In the genomic region with DNA sequence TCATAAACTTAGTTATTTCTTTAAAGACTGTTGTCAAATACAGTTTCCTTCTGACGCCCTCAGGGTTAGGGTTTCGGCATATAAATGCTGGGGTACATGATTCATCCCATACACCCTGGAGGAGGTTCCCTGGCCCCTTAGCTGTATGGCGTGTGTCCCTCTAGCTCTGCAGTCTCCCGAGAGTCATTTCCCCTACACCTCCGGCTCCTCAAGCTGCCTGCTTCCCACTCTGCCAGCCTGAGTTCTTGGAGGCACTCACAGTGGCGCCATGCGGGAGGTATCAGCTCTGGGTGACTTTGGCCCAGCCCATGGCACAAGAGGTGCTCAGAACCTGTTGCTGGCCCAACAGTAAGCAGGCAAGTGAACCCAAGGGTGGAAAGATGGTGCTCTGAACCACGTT, we compare ENCODE assay signal across 13 cellular contexts.
A peak's percentile ranks its signal among the peaks of the same experiment; 100 is the strongest.
DNase-seq lines count a peak whose midpoint lies in the region; TF ChIP-seq lines count a peak whose summit lies in the region.
"Had no signal": no experiment of that assay in that cellular context is flagged by ENCODE, and none has a peak within 500 bp of the region (broad histone marks: within the 10 kb centered on the region; RNA-seq: fewer than 3 reads in every experiment).

No MANE protein-coding gene starts in this region.

- no peak overlapping the region for H2BK120ac ChIP-seq in neuronal stem cell (ENCODE audit: low read depth, low read length)

- no peaks in the 10 kb centered on the region for H3K36me3 ChIP-seq in neuronal stem cell (replicated peaks in 1 of 2; ENCODE audit: control insufficient read depth in 2 of 2, insufficient read depth in 2 of 2, low read length in 2 of 2)
- H3K36me3 ChIP-seq: BLaER1 treated with 17β-estradiol and CSF1 and Interleukin-3, amounts not matched to agents 10 nM and 100 nM had no signal

- no CpG with 5 or more reads among the region's 8 CpGs for WGBS in neuronal stem cell (ENCODE audit: extremely low coverage in 2 of 2, insufficient read length in 2 of 2, insufficient replicate concordance in 1 of 2), 2 donors

- CTCF ChIA-PET in activated naive CD4-positive, alpha-beta T cell treated with anti-CD3 and anti-CD28 coated beads, Interleukin-2, amount 10 ng/mL, durations not matched to agents 7 days and 5 days (lab: Charles Lee) = no interaction called here

- peak overlapping the region; percentile 46 for H3K18ac ChIP-seq in neuronal stem cell (ENCODE audit: low read length)

- peaks cover 4% of the 10 kb centered on the region for H3K4me1 Mint-ChIP-seq in activated naive CD4-positive, alpha-beta T cell treated with anti-CD3 and anti-CD28 coated beads, Interleukin-2, amount 50 U/mL, for 24 hours
- H3K4me1 Mint-ChIP-seq in activated naive CD4-positive, alpha-beta T cell treated with anti-CD3 and anti-CD28 coated beads, Interleukin-2, amount 10 ng/mL, durations not matched to agents 7 days and 5 days = peaks cover 8% of the 10 kb centered on the region
- peaks cover 10% of the 10 kb centered on the region for H3K4me1 Mint-ChIP-seq in activated T-cell treated with anti-CD3 and anti-CD28 coated beads, Interleukin-2, amount 50 U/mL, for 24 hours (ENCODE audit: low read depth)
- H3K4me1 Mint-ChIP-seq: B cell, GM23338 had no signal

- H3K4me3 Mint-ChIP-seq in activated naive CD4-positive, alpha-beta T cell treated with anti-CD3 and anti-CD28 coated beads, Interleukin-2, amount 50 U/mL, for 24 hours = no peak overlapping the region
- H3K4me3 Mint-ChIP-seq in activated naive CD4-positive, alpha-beta T cell treated with anti-CD3 and anti-CD28 coated beads, Interleukin-2, amount 10 ng/mL, durations not matched to agents 7 days and 5 days = no peak overlapping the region
- no peak overlapping the region for H3K4me3 Mint-ChIP-seq in activated T-cell treated with anti-CD3 and anti-CD28 coated beads, Interleukin-2, amount 50 U/mL, for 24 hours
- H3K4me3 Mint-ChIP-seq: B cell; CD8-positive, alpha-beta T cell; GM23338 had no signal

- H2AK5ac ChIP-seq in neuronal stem cell (ENCODE audit: low read depth, low read length) = no peak overlapping the region

- no peak overlapping the region for H2AFZ ChIP-seq in neuronal stem cell (ENCODE audit: low read length)
- H2AFZ ChIP-seq: GM23338 had no signal

- no peak overlapping the region for H4K91ac ChIP-seq in neuronal stem cell (ENCODE audit: low read depth, low read length, poor library complexity)

- no peak overlapping the region for H2BK5ac ChIP-seq in neuronal stem cell (ENCODE audit: low read length)

- H3K9me3 ChIP-seq in neuronal stem cell (replicated peaks in 1 of 2; ENCODE audit: control insufficient read depth in 2 of 2, insufficient read depth in 1 of 2, low read depth in 1 of 2, low read length in 2 of 2) = no peaks in the 10 kb centered on the region
- H3K9me3 ChIP-seq: BLaER1 treated with 17β-estradiol and CSF1 and Interleukin-3, amounts not matched to agents 10 nM and 100 nM had no signal

- TF ChIP-seq CTCF in GM13977 (IDR thresholded peaks at IDR 0.05; ENCODE audit: extremely low read depth, insufficient read depth, missing control alignments) = no peak

- no peaks in the 10 kb centered on the region for H3K36me3 Mint-ChIP-seq in activated naive CD4-positive, alpha-beta T cell treated with anti-CD3 and anti-CD28 coated beads, Interleukin-2, amount 50 U/mL, for 24 hours
- no peaks in the 10 kb centered on the region for H3K36me3 Mint-ChIP-seq in activated naive CD4-positive, alpha-beta T cell treated with anti-CD3 and anti-CD28 coated beads, Interleukin-2, amount 10 ng/mL, durations not matched to agents 7 days and 5 days
- no peaks in the 10 kb centered on the region for H3K36me3 Mint-ChIP-seq in activated T-cell treated with anti-CD3 and anti-CD28 coated beads, Interleukin-2, amount 50 U/mL, for 24 hours (ENCODE audit: low read depth)
- H3K36me3 Mint-ChIP-seq: CD8-positive, alpha-beta T cell had no signal

- no peaks in the 10 kb centered on the region for H3K27me3 Mint-ChIP-seq in activated naive CD4-positive, alpha-beta T cell treated with anti-CD3 and anti-CD28 coated beads, Interleukin-2, amount 50 U/mL, for 24 hours
- H3K27me3 Mint-ChIP-seq in activated naive CD4-positive, alpha-beta T cell treated with anti-CD3 and anti-CD28 coated beads, Interleukin-2, amount 10 ng/mL, durations not matched to agents 7 days and 5 days = peaks cover 12% of the 10 kb centered on the region
- H3K27me3 Mint-ChIP-seq in activated T-cell treated with anti-CD3 and anti-CD28 coated beads, Interleukin-2, amount 50 U/mL, for 24 hours = no peaks in the 10 kb centered on the region

- no peaks in the 10 kb centered on the region for H3K9me3 Mint-ChIP-seq in activated naive CD4-positive, alpha-beta T cell treated with anti-CD3 and anti-CD28 coated beads, Interleukin-2, amount 50 U/mL, for 24 hours
- no peaks in the 10 kb centered on the region for H3K9me3 Mint-ChIP-seq in activated naive CD4-positive, alpha-beta T cell treated with anti-CD3 and anti-CD28 coated beads, Interleukin-2, amount 10 ng/mL, durations not matched to agents 7 days and 5 days
- no peaks in the 10 kb centered on the region for H3K9me3 Mint-ChIP-seq in activated T-cell treated with anti-CD3 and anti-CD28 coated beads, Interleukin-2, amount 50 U/mL, for 24 hours
- H3K9me3 Mint-ChIP-seq: CD8-positive, alpha-beta T cell; GM23338 had no signal

- H3K23ac ChIP-seq in neuronal stem cell (ENCODE audit: low read depth, low read length, poor library complexity) = no peak overlapping the region

- no peak for DNase-seq in activated naive CD4-positive, alpha-beta T cell treated with anti-CD3 and anti-CD28 coated beads, Interleukin-2, amount 10 ng/mL, durations not matched to agents 7 days and 5 days
- DNase-seq in GM13977 (ENCODE audit: low spot score) = peak; percentile 10
- DNase-seq in neuronal stem cell (ENCODE audit: low spot score) = no peak
- no peak for DNase-seq in activated T-cell treated with anti-CD3 and anti-CD28 coated beads, Interleukin-2, amount 50 U/mL, for 24 hours
- no peak for DNase-seq in DMS153 treated with DMSO at 0.1 percent for 48 hours (lab: John Stamatoyannopoulos, UW; ENCODE audit: unreplicated experiment)
- DNase-seq: Calu3; CD8-positive, alpha-beta T cell; DMS 273 treated with DMSO at 0.1 percent for 48 hours; HCEC 1CT had no signal

- H3K27me3 ChIP-seq in neuronal stem cell (ENCODE audit: control insufficient read depth in 3 of 3, insufficient read depth in 3 of 3, low read depth in 1 of 3, low read length in 3 of 3) = no peaks in the 10 kb centered on the region
- H3K27me3 ChIP-seq: BLaER1 treated with 17β-estradiol and CSF1 and Interleukin-3, amounts not matched to agents 10 nM and 100 nM had no signal

- H3K9ac ChIP-seq in neuronal stem cell (ENCODE audit: low read depth, low read length, poor library complexity) = peak overlapping the region; percentile 3
- H3K9ac ChIP-seq: BLaER1 treated with 17β-estradiol and CSF1 and Interleukin-3, amounts not matched to agents 10 nM and 100 nM had no signal

- H3K14ac ChIP-seq in neuronal stem cell (ENCODE audit: low read length) = no peak overlapping the region

- no peak overlapping the region for H3K4me2 ChIP-seq in neuronal stem cell (ENCODE audit: insufficient read depth, low read length, poor library complexity, severe bottlenecking)
- H3K4me2 ChIP-seq: BLaER1 treated with 17β-estradiol and CSF1 and Interleukin-3, amounts not matched to agents 10 nM and 100 nM; GM23338 had no signal

- no peak overlapping the region for H2BK12ac ChIP-seq in neuronal stem cell (ENCODE audit: low read length)

- no peak overlapping the region for H3K4me3 ChIP-seq in neuronal stem cell (ENCODE audit: low read length in 2 of 2)
- H3K4me3 ChIP-seq: BLaER1 treated with 17β-estradiol and CSF1 and Interleukin-3, amounts not matched to agents 10 nM and 100 nM; GM23338 had no signal

- peak overlapping the region; percentile 30 for H3K27ac Mint-ChIP-seq in activated naive CD4-positive, alpha-beta T cell treated with anti-CD3 and anti-CD28 coated beads, Interleukin-2, amount 50 U/mL, for 24 hours
- no peak overlapping the region for H3K27ac Mint-ChIP-seq in activated naive CD4-positive, alpha-beta T cell treated with anti-CD3 and anti-CD28 coated beads, Interleukin-2, amount 10 ng/mL, durations not matched to agents 7 days and 5 days
- no peak overlapping the region for H3K27ac Mint-ChIP-seq in activated T-cell treated with anti-CD3 and anti-CD28 coated beads, Interleukin-2, amount 50 U/mL, for 24 hours
- H3K27ac Mint-ChIP-seq: B cell; CD8-positive, alpha-beta T cell; GM23338 had no signal

- no peaks in the 10 kb centered on the region for H3K79me1 ChIP-seq in neuronal stem cell (ENCODE audit: low read depth, low read length)

- H3K27ac ChIP-seq in neuronal stem cell (replicated peaks; ENCODE audit: low read length) = no peak overlapping the region
- H3K27ac ChIP-seq: BLaER1 treated with 17β-estradiol and CSF1 and Interleukin-3, amounts not matched to agents 10 nM and 100 nM had no signal

- peak overlapping the region; percentile 82 for H2BK15ac ChIP-seq in neuronal stem cell (ENCODE audit: low read length)

- in situ Hi-C loops in GM13977 (cut with MboI; ENCODE audit: low pct_unique_long_range_greater_than_20kb, low sequenced_read_pairs, unreplicated experiment) = no loop called here

- H3K4ac ChIP-seq in neuronal stem cell (ENCODE audit: low read length) = no peak overlapping the region

- no peaks in the 10 kb centered on the region for H3K4me1 ChIP-seq in neuronal stem cell (ENCODE audit: control insufficient read depth in 2 of 2, insufficient read depth in 1 of 2, low read depth in 1 of 2, low read length in 2 of 2)

- no peak overlapping the region for H4K8ac ChIP-seq in neuronal stem cell (ENCODE audit: low read depth, low read length)
